16 cellular contexts compared by ENCODE assay signal in the genomic region with DNA sequence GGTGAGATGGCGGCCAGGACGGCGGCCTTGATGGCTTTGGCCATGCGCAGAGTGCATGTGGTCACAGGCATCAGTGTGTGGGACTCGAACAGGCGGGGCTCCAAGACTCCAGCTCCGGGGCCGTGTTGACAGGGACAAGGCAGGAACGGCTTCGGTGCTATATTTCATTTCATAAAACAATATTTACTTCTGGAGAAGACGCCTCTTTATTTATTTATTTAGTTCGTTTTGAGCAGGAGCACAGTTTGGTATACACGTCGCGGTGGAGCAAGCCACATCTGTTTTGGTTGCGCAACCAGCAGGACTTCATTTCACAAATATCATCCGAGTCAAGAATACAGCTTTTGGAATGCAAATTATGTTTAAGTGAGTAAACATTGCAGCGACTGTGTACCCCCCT.
"Had no signal": no experiment of that assay in that cellular context is flagged by ENCODE, and none has a peak within 500 bp of the region (broad histone marks: within the 10 kb centered on the region; RNA-seq: fewer than 3 reads in every experiment).

No MANE protein-coding gene starts in this region.

- H3K4me1 ChIP-seq: psoas muscle, testis had no signal

- H3K4me3 Mint-ChIP-seq: activated CD4-positive, alpha-beta T cell treated with anti-CD3 and anti-CD28 coated beads for 36 hours; activated CD8-positive, alpha-beta T cell treated with anti-CD3 and anti-CD28 coated beads for 36 hours; activated naive CD8-positive, alpha-beta T cell treated with anti-CD3 and anti-CD28 coated beads, Interleukin-2, amount 50 U/mL, for 24 hours; nephron; stimulated activated naive CD8-positive, alpha-beta T cell treated with anti-CD3 and anti-CD28 coated beads, Interleukin-15, amount 100 ng/mL, for 72 hours; T-cell had no signal

- H3K36me3 ChIP-seq: WERI-Rb-1 had no signal

- H3K27me3 Mint-ChIP-seq: stimulated activated naive CD8-positive, alpha-beta T cell treated with anti-CD3 and anti-CD28 coated beads, Interleukin-15, amount 100 ng/mL, for 72 hours had no signal

- H3K36me3 Mint-ChIP-seq: T-cell had no signal

- H3K9me3 ChIP-seq: psoas muscle, testis had no signal

- DNase-seq: activated CD4-positive, alpha-beta T cell treated with anti-CD3 and anti-CD28 coated beads for 36 hours; activated CD8-positive, alpha-beta memory T cell treated with anti-CD3 and anti-CD28 coated beads, Interleukin-2, amount 50 U/mL, for 4 hours; activated CD8-positive, alpha-beta T cell treated with anti-CD3 and anti-CD28 coated beads for 36 hours; activated naive CD4-positive, alpha-beta T cell treated with Interleukin-2 at 50 U/mL for 16 hours; activated naive CD8-positive, alpha-beta T cell treated with anti-CD3 and anti-CD28 coated beads, Interleukin-2, amount 50 U/mL, for 24 hours; caudate nucleus; effector memory CD4-positive, alpha-beta T cell; glutamatergic neuron; psoas muscle; stimulated activated CD4-positive, alpha-beta T cell treated with anti-CD3 and anti-CD28 coated beads, Interleukin-4, amount 100 ng/mL, for 24 hours; stimulated activated naive CD8-positive, alpha-beta T cell treated with anti-CD3 and anti-CD28 coated beads, Interleukin-15, amount 100 ng/mL, for 72 hours; T-cell; testis; WERI-Rb-1 had no signal

- H3K4me1 Mint-ChIP-seq: activated CD4-positive, alpha-beta T cell treated with anti-CD3 and anti-CD28 coated beads for 36 hours; activated naive CD8-positive, alpha-beta T cell treated with anti-CD3 and anti-CD28 coated beads, Interleukin-2, amount 50 U/mL, for 24 hours; stimulated activated naive CD8-positive, alpha-beta T cell treated with anti-CD3 and anti-CD28 coated beads, Interleukin-15, amount 100 ng/mL, for 72 hours; T-cell had no signal

- H3K9me3 Mint-ChIP-seq: activated naive CD8-positive, alpha-beta T cell treated with anti-CD3 and anti-CD28 coated beads, Interleukin-2, amount 50 U/mL, for 24 hours; stimulated activated naive CD8-positive, alpha-beta T cell treated with anti-CD3 and anti-CD28 coated beads, Interleukin-15, amount 100 ng/mL, for 72 hours had no signal

- H3K27ac ChIP-seq: coronary artery, psoas muscle, testis, WERI-Rb-1 had no signal

- H3K27ac Mint-ChIP-seq: activated CD4-positive, alpha-beta T cell treated with anti-CD3 and anti-CD28 coated beads for 36 hours; activated CD8-positive, alpha-beta T cell treated with anti-CD3 and anti-CD28 coated beads for 36 hours; activated naive CD8-positive, alpha-beta T cell treated with anti-CD3 and anti-CD28 coated beads, Interleukin-2, amount 50 U/mL, for 24 hours; nephron; stimulated activated naive CD8-positive, alpha-beta T cell treated with anti-CD3 and anti-CD28 coated beads, Interleukin-15, amount 100 ng/mL, for 72 hours; T-cell had no signal

- H3K27me3 ChIP-seq: testis had no signal

- H3K4me3 ChIP-seq: coronary artery, psoas muscle, testis had no signal
